ENCODE assay signal across 8 cellular contexts in the genomic region with DNA sequence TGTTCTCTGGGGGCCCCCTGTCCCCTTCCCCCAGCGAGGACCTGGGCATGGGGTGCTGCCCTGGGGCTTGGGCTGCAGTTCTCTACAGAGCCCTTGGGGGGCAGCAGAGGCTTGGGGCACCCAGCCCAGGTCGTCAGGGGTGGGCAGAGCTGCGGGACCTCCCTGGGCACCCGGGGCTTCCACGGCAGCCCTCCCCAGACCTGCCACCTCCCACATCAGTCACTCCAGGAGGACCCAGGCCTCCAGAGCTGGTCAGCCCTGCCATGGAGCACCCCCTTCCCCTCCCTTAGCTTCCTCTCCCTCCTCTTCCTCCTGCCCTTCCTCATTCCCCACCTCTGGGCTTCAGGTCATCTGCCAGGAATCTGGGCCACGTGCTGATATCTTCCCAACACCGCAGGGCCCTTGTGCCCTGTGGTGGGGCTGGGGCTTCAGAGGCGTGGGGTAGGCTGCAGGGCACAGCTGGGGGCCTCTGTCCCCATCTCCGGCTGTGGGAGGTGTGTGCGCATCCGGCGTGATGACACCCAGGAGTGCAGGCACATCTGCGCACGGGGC. TPM values are rescaled to one million over a fixed set of nuclear protein-coding genes. Genes with fewer than 3 reads are reported as not detected.
A peak's percentile ranks its signal among the peaks of the same experiment; 100 is the strongest.
DNase-seq lines count a peak whose midpoint lies in the region; ATAC-seq, FAIRE-seq and TF ChIP-seq lines count a peak whose summit lies in the region.

No MANE protein-coding gene starts in this region.

- no peak overlapping the region for H2BK12ac ChIP-seq in H1 (ENCODE audit: low read depth, low read length)

- H4K8ac ChIP-seq in H1 (ENCODE audit: extremely low read depth, insufficient read depth, low read length), result no peak overlapping the region

- TF ChIP-seq RAD21 in Ishikawa (IDR thresholded peaks at IDR 0.05; ENCODE audit: low read depth) (peak; percentile 86), H1 (IDR thresholded peaks at IDR 0.05 in 1 of 2, conservative IDR thresholded peaks at IDR 0.05 in 1 of 2; ENCODE audit: low read depth in 2 of 2, low read length in 2 of 2) (peak; percentile 65 to 77)

- H3K27ac Mint-ChIP-seq in Calu3 (ENCODE audit: unreplicated experiment) (no peak overlapping the region), nephron (no peak overlapping the region)
- H3K27ac Mint-ChIP-seq in activated CD8-positive, alpha-beta T cell treated with anti-CD3 and anti-CD28 coated beads for 36 hours, result no peak overlapping the region

- FAIRE-seq in H1 (lab: Jason Lieb, UNC), result no peak

- H3K4me1 ChIP-seq in H1 (replicated peaks in 1 of 4; ENCODE audit: control insufficient read depth in 3 of 4, insufficient read depth in 4 of 4, low read length in 3 of 4) (peaks cover 0 to 47% (median 32%) of the 10 kb centered on the region in 4 experiments; a peak in 6 of 7 replicates), urinary bladder (ENCODE audit: insufficient read depth) (no peaks in the 10 kb centered on the region)

- H3K18ac ChIP-seq in H1 (ENCODE audit: extremely low read depth, low read length), result peak overlapping the region; percentile 60; the same call in 1 of the 2 replicates

- 0 out of 2 replicates have a peak overlapping the region, but pooled peaks have one; percentile 32 for H2BK20ac ChIP-seq in H1 (ENCODE audit: low read length)

- no peak overlapping the region for H4K5ac ChIP-seq in H1 (ENCODE audit: insufficient read length, low read depth, low read length)

- no TSS peak for BruUV-seq in Calu3 (replicated peaks; lab: Mats Ljungman, UMichigan)

- ATAC-seq in activated CD8-positive, alpha-beta T cell treated with anti-CD3 and anti-CD28 coated beads for 36 hours, result peak; percentile 79
- ATAC-seq in GM21576 (IDR thresholded peaks at IDR 0.05; ENCODE audit: unreplicated experiment), result no peak

- H3K27ac ChIP-seq in H1 (ENCODE audit: low read depth, low read length) (no peak overlapping the region), urinary bladder (ENCODE audit: low read depth) (no peak overlapping the region)

- no peak overlapping the region for H3K23ac ChIP-seq in H1 (ENCODE audit: insufficient read length)

- no peak overlapping the region for H2AK5ac ChIP-seq in H1 (ENCODE audit: low read depth, low read length)

- H3K23me2 ChIP-seq in H1 (ENCODE audit: low read depth, low read length), result peaks cover 25% of the 10 kb centered on the region; the same call in 1 of the 2 replicates

- H2BK120ac ChIP-seq in H1 (replicated peaks; ENCODE audit: low read depth, low read length), result no peak overlapping the region

- H3K27me3 ChIP-seq in H1 (replicated peaks in 1 of 4; ENCODE audit: control insufficient read depth in 3 of 4, extremely low read depth in 1 of 4, insufficient read depth in 3 of 4, low read length in 3 of 4), result peaks cover 0 to 2% (median 0%) of the 10 kb centered on the region in 4 experiments; a peak in 4 of 7 replicates

- peak overlapping the region; percentile 67 to 91 for H3K4me2 ChIP-seq in H1 (ENCODE audit: insufficient read depth in 1 of 2, low read depth in 2 of 2, low read length in 2 of 2)

- H3K36me3 ChIP-seq in H1 (ENCODE audit: control insufficient read depth in 2 of 4, insufficient read depth in 4 of 4, low read length in 3 of 4) (no peaks in the 10 kb centered on the region), urinary bladder (ENCODE audit: insufficient read depth) (no peaks in the 10 kb centered on the region)

- H3K56ac ChIP-seq in H1 (replicated peaks; ENCODE audit: insufficient read length, low read depth, low read length), result no peak overlapping the region

- H3K4me3 Mint-ChIP-seq in Calu3 (ENCODE audit: low read depth, unreplicated experiment), result no peak overlapping the region
- no peak overlapping the region for H3K4me3 Mint-ChIP-seq in activated CD8-positive, alpha-beta T cell treated with anti-CD3 and anti-CD28 coated beads for 36 hours
- peak overlapping the region; percentile 58 to 68 (median 64) for H3K4me3 Mint-ChIP-seq in nephron

- 48% methylated on average over 14 of the region's 14 CpGs; no CpG with 5 or more reads in 1 of the 2 experiments for WGBS in H1 (ENCODE audit: extremely low coverage in 1 of 2, insufficient coverage in 1 of 2, insufficient read length in 1 of 2, insufficient replicate concordance in 2 of 2, low coverage in 1 of 2, low lambda C conversion rate in 2 of 2, missing lambda C conversion rate in 1 of 2), 2 experiments
- WGBS in urinary bladder, result 37% methylated on average over 14 of the region's 14 CpGs

- no peaks in the 10 kb centered on the region for H3K79me1 ChIP-seq in H1 (ENCODE audit: low read depth, low read length)

- peaks cover 4% of the 10 kb centered on the region for H3K4me1 Mint-ChIP-seq in Calu3 (ENCODE audit: low read depth, unreplicated experiment)
- peaks cover 20% of the 10 kb centered on the region for H3K4me1 Mint-ChIP-seq in activated CD8-positive, alpha-beta T cell treated with anti-CD3 and anti-CD28 coated beads for 36 hours (ENCODE audit: low read depth)
- H3K4me1 Mint-ChIP-seq in nephron, result peaks cover 17% of the 10 kb centered on the region

- TF ChIP-seq POLR2A in H1 (IDR thresholded peaks at IDR 0.05; ENCODE audit: control extremely low read depth in 1 of 2, low read depth in 2 of 2, low read length in 2 of 2), result no peak

- H3K9me3 Mint-ChIP-seq in Calu3 (ENCODE audit: low read depth, unreplicated experiment) (no peaks in the 10 kb centered on the region), nephron (no peaks in the 10 kb centered on the region)
- H3K9me3 Mint-ChIP-seq in activated CD8-positive, alpha-beta T cell treated with anti-CD3 and anti-CD28 coated beads for 36 hours, result no peaks in the 10 kb centered on the region

- H2BK5ac ChIP-seq in H1 (ENCODE audit: low read depth, low read length), result no peak overlapping the region

- in situ Hi-C loops in KBM-7 (cut with MboI; ENCODE audit: low pct_unique_long_range_greater_than_20kb, low sequenced_read_pairs), result no loop called here

- H2BK15ac ChIP-seq in H1 (ENCODE audit: low read length), result no peak overlapping the region

- peaks cover 25% of the 10 kb centered on the region for H3K36me3 Mint-ChIP-seq in Calu3 (ENCODE audit: insufficient read depth, unreplicated experiment)
- no peaks in the 10 kb centered on the region for H3K36me3 Mint-ChIP-seq in activated CD8-positive, alpha-beta T cell treated with anti-CD3 and anti-CD28 coated beads for 36 hours (ENCODE audit: low read depth)
- H3K36me3 Mint-ChIP-seq in nephron (ENCODE audit: low read depth), result no peaks in the 10 kb centered on the region

- intact Hi-C loops in Calu3 (cut with micrococcal nuclease; ENCODE audit: unreplicated experiment), result no loop called here
- intact Hi-C loops in activated CD8-positive, alpha-beta T cell treated with anti-CD3 and anti-CD28 coated beads for 36 hours (cut with micrococcal nuclease), result loop anchor here (5.0 kb wide), 1 partner anchor 204 kb away; no protein-coding TSS in a partner anchor

- TF ChIP-seq EP300 in Ishikawa (IDR thresholded peaks at IDR 0.05; ENCODE audit: borderline replicate concordance) (no peak), H1 (IDR thresholded peaks at IDR 0.05; ENCODE audit: borderline replicate concordance in 1 of 2, low read depth in 2 of 2, low read length in 2 of 2) (no peak)

- peaks cover 14 to 28% of the 10 kb centered on the region in 2 experiments for H4K20me1 ChIP-seq in H1 (replicated peaks in 1 of 2; ENCODE audit: control insufficient read depth in 1 of 2, insufficient read depth in 2 of 2, low read length in 2 of 2)

- H2AFZ ChIP-seq in H1 (ENCODE audit: low read length), result no peak overlapping the region

- H4K91ac ChIP-seq in H1 (replicated peaks; ENCODE audit: insufficient read length, low read length), result no peak overlapping the region

- H3K9me3 ChIP-seq in H1 (ENCODE audit: insufficient read depth in 2 of 2, low read depth in 1 of 2, low read length in 1 of 2), result no peaks in the 10 kb centered on the region

- POLR2A ChIA-PET in activated CD8-positive, alpha-beta T cell treated with anti-CD3 and anti-CD28 coated beads for 36 hours (lab: Charles Lee), result interaction anchor here (0.6 to 1.9 kb wide), 2 partner anchors 50 to 204 kb away, joined by 3 to 5 read pairs; no protein-coding TSS in a partner anchor
- POLR2A ChIA-PET in H1 (lab: Charles Lee; ENCODE audit: partially characterized antibody), result interaction anchor here (0.7 to 40.4 kb wide), 5 partner anchors 9 to 37 kb away, joined by 3 to 1917 read pairs (median 7); partner anchors contain the start of genes CD151, CEND1, CRACR2B and PIDD1

- H3K9ac ChIP-seq in H1 (replicated peaks in 1 of 4; ENCODE audit: extremely low read depth in 1 of 4, low read depth in 3 of 4, low read length in 3 of 4), result no peak overlapping the region

- CTCF ChIA-PET in Calu3 (lab: Charles Lee), result interaction anchor here (0.9 to 1.0 kb wide), 4 partner anchors 8 to 203 kb away, joined by 3 to 6 read pairs (median 4); no protein-coding TSS in a partner anchor
- CTCF ChIA-PET in activated CD8-positive, alpha-beta T cell treated with anti-CD3 and anti-CD28 coated beads for 36 hours (lab: Charles Lee), result interaction anchor here (0.6 to 4.6 kb wide), 13 partner anchors 8 to 220 kb away, joined by 3 to 46 read pairs (median 3); no protein-coding TSS in a partner anchor
- CTCF ChIA-PET in H1 (lab: Charles Lee; ENCODE audit: partially characterized antibody), result interaction anchor here (0.7 to 6.7 kb wide), 30 partner anchors 9 to 698 kb away, joined by 3 to 74 read pairs (median 4); partner anchors contain the start of genes CD151, CRACR2B, PIDD1 and PNPLA2

- peaks cover 0 to 9% of the 10 kb centered on the region in 2 experiments; a peak in 1 of 4 replicates for H3K79me2 ChIP-seq in H1 (ENCODE audit: control insufficient read depth in 1 of 2, insufficient read depth in 2 of 2, low read length in 2 of 2)

- DNase-seq in Calu3 (peak; percentile 75), H1 (ENCODE audit: low read depth in 1 of 2, low spot score in 2 of 2) (peak in 1 of 2 experiments; percentile 85), KBM-7 (no peak)
- peak; percentile 74 for DNase-seq in activated CD8-positive, alpha-beta T cell treated with anti-CD3 and anti-CD28 coated beads for 36 hours

- TF ChIP-seq CTCF in Calu3 (IDR thresholded peaks at IDR 0.05; ENCODE audit: unreplicated experiment), result peak; percentile 89
- TF ChIP-seq CTCF in activated CD8-positive, alpha-beta T cell treated with anti-CD3 and anti-CD28 coated beads for 36 hours (IDR thresholded peaks at IDR 0.05), result peak; percentile 97
- peak in 2 of 3 experiments; percentile 76 to 79; a peak in 3 of 4 replicates for TF ChIP-seq CTCF in H1 (IDR thresholded peaks at IDR 0.05; ENCODE audit: control extremely low read depth in 1 of 3, insufficient read depth in 1 of 3, low read depth in 1 of 3, low read length in 3 of 3)
- peak; percentile 79 to 83 (median 82) for TF ChIP-seq CTCF in nephron (IDR thresholded peaks at IDR 0.05; ENCODE audit: unreplicated experiment in 3 of 3)

- peak overlapping the region in 1 of 4 experiments; percentile 60; a peak in 3 of 8 replicates for H3K4me3 ChIP-seq in H1 (ENCODE audit: extremely low read depth in 1 of 4, insufficient read depth in 2 of 4, low read depth in 3 of 4, low read length in 4 of 4)
- H3K4me3 ChIP-seq in urinary bladder (ENCODE audit: low read depth, low read length), result peak overlapping the region; percentile 3

- no peak overlapping the region for H3K14ac ChIP-seq in H1 (ENCODE audit: insufficient read length)

- H3K27me3 Mint-ChIP-seq in Calu3 (ENCODE audit: unreplicated experiment), result no peaks in the 10 kb centered on the region
- peaks cover 9% of the 10 kb centered on the region for H3K27me3 Mint-ChIP-seq in activated CD8-positive, alpha-beta T cell treated with anti-CD3 and anti-CD28 coated beads for 36 hours
- peaks cover 4% of the 10 kb centered on the region for H3K27me3 Mint-ChIP-seq in nephron (ENCODE audit: low read depth)

- H3K4ac ChIP-seq in H1 (replicated peaks; ENCODE audit: insufficient read length, low read depth, low read length), result no peak overlapping the region

RNA-seq across cellular contexts. Expression of gene TSPAN4, which starts 5.8 kb away (rescaled TPM):
- total RNA-seq in Calu3 (2022), result 28.9 and 36.3 TPM in 2 replicates
- 10 to 100 TPM; 15.4 to 16.0 TPM for total RNA-seq in activated CD8-positive, alpha-beta T cell treated with anti-CD3 and anti-CD28 coated beads for 36 hours
- 74.1 and 75.8 TPM in 2 replicates for total RNA-seq in H1 (2021; fragmentation: NEBNext Ultra II Directional; extraction: Animal tissue kit (Norgen Biotek cat#: 25700))
- polyA plus RNA-seq in H1 (2011; rRNA removed), result 145 and 217 TPM in 2 replicates
- polyA plus RNA-seq in H1 (2011; cell fraction: cytosol; rRNA removed), result 167 TPM
- 298 TPM for polyA plus RNA-seq in H1 (2011; cell fraction: nucleus; rRNA removed)
- polyA plus RNA-seq in H1 (2012, experiment 1 of 2), result 43.0 to 90.8 TPM (median 85.3 TPM) in 4 replicates
- polyA plus RNA-seq in H1 (2012, experiment 2 of 2), result 79.3 TPM
- polyA plus RNA-seq in H1 (2013, experiment 1 of 2), result 88.9 TPM
- 84.1 TPM for polyA plus RNA-seq in H1 (2013, experiment 2 of 2)
- 55.7 and 63.0 TPM in 2 replicates for polyA minus RNA-seq in H1 (2011; rRNA and poly(A)+ RNA removed)
- 58.9 TPM for polyA minus RNA-seq in H1 (2011; cell fraction: cytosol; rRNA and poly(A)+ RNA removed)
- polyA minus RNA-seq in H1 (2011; cell fraction: nucleus; rRNA and poly(A)+ RNA removed), result 56.8 TPM
- total RNA-seq in urinary bladder, result 39.4 TPM
- 144 TPM for polyA plus RNA-seq in urinary bladder

RNA-seq across cellular contexts. Expression of gene POLR2L, which starts 6.1 kb away (rescaled TPM):
- total RNA-seq in Calu3 (2022), result 107 and 115 TPM in 2 replicates
- 10 to 100 TPM; 83.0 to 89.2 TPM for total RNA-seq in activated CD8-positive, alpha-beta T cell treated with anti-CD3 and anti-CD28 coated beads for 36 hours
- total RNA-seq in H1 (2021; fragmentation: NEBNext Ultra II Directional; extraction: Animal tissue kit (Norgen Biotek cat#: 25700)), result 151 and 167 TPM in 2 replicates
- 140 and 142 TPM in 2 replicates for polyA plus RNA-seq in H1 (2011; rRNA removed)
- polyA plus RNA-seq in H1 (2011; cell fraction: cytosol; rRNA removed), result 136 TPM
- polyA plus RNA-seq in H1 (2011; cell fraction: nucleus; rRNA removed), result 416 TPM
- 193 to 318 TPM (median 295 TPM) in 4 replicates for polyA plus RNA-seq in H1 (2012, experiment 1 of 2)
- polyA plus RNA-seq in H1 (2012, experiment 2 of 2), result 68.0 TPM
- polyA plus RNA-seq in H1 (2013, experiment 1 of 2), result 240 TPM
- 247 TPM for polyA plus RNA-seq in H1 (2013, experiment 2 of 2)
- 72.5 and 95.8 TPM in 2 replicates for polyA minus RNA-seq in H1 (2011; rRNA and poly(A)+ RNA removed)
- 138 TPM for polyA minus RNA-seq in H1 (2011; cell fraction: cytosol; rRNA and poly(A)+ RNA removed)
- 79.6 TPM for polyA minus RNA-seq in H1 (2011; cell fraction: nucleus; rRNA and poly(A)+ RNA removed)
- 21.7 TPM for total RNA-seq in urinary bladder
- 148 TPM for polyA plus RNA-seq in urinary bladder

RNA-seq across cellular contexts. Expression of gene CD151, which starts 15.7 kb away (rescaled TPM):
- total RNA-seq in Calu3 (2022), result 472 and 482 TPM in 2 replicates
- 10 to 100 TPM; 45.9 to 46.5 TPM for total RNA-seq in activated CD8-positive, alpha-beta T cell treated with anti-CD3 and anti-CD28 coated beads for 36 hours
- 93.4 and 101 TPM in 2 replicates for total RNA-seq in H1 (2021; fragmentation: NEBNext Ultra II Directional; extraction: Animal tissue kit (Norgen Biotek cat#: 25700))
- polyA plus RNA-seq in H1 (2011; rRNA removed), result 212 and 257 TPM in 2 replicates
- 196 TPM for polyA plus RNA-seq in H1 (2011; cell fraction: cytosol; rRNA removed)
- polyA plus RNA-seq in H1 (2011; cell fraction: nucleus; rRNA removed), result 315 TPM
- 85.6 to 141 TPM (median 135 TPM) in 4 replicates for polyA plus RNA-seq in H1 (2012, experiment 1 of 2)
- 137 TPM for polyA plus RNA-seq in H1 (2012, experiment 2 of 2)
- 105 TPM for polyA plus RNA-seq in H1 (2013, experiment 1 of 2)
- polyA plus RNA-seq in H1 (2013, experiment 2 of 2), result 114 TPM
- 117 and 123 TPM in 2 replicates for polyA minus RNA-seq in H1 (2011; rRNA and poly(A)+ RNA removed)
- 66.3 TPM for polyA minus RNA-seq in H1 (2011; cell fraction: cytosol; rRNA and poly(A)+ RNA removed)
- polyA minus RNA-seq in H1 (2011; cell fraction: nucleus; rRNA and poly(A)+ RNA removed), result 80.7 TPM
- total RNA-seq in urinary bladder, result 115 TPM
- polyA plus RNA-seq in urinary bladder, result 692 TPM

RNA-seq across cellular contexts. Expression of gene CRACR2B, which starts 20.7 kb away (rescaled TPM):
- 33.4 and 35.3 TPM in 2 replicates for total RNA-seq in Calu3 (2022)
- total RNA-seq in activated CD8-positive, alpha-beta T cell treated with anti-CD3 and anti-CD28 coated beads for 36 hours, result 1 to 10 TPM; 2.1 to 2.4 TPM
- 26.4 and 29.3 TPM in 2 replicates for total RNA-seq in H1 (2021; fragmentation: NEBNext Ultra II Directional; extraction: Animal tissue kit (Norgen Biotek cat#: 25700))
- polyA plus RNA-seq in H1 (2011; rRNA removed), result 18.2 and 34.9 TPM in 2 replicates
- 27.3 TPM for polyA plus RNA-seq in H1 (2011; cell fraction: cytosol; rRNA removed)
- polyA plus RNA-seq in H1 (2011; cell fraction: nucleus; rRNA removed), result 119 TPM
- polyA plus RNA-seq in H1 (2012, experiment 1 of 2), result 11.5 to 25.5 TPM (median 19.6 TPM) in 4 replicates
- 13.0 TPM for polyA plus RNA-seq in H1 (2012, experiment 2 of 2)
- 19.0 TPM for polyA plus RNA-seq in H1 (2013, experiment 1 of 2)
- 17.3 TPM for polyA plus RNA-seq in H1 (2013, experiment 2 of 2)
- 2.3 and 2.9 TPM in 2 replicates for polyA minus RNA-seq in H1 (2011; rRNA and poly(A)+ RNA removed)
- polyA minus RNA-seq in H1 (2011; cell fraction: cytosol; rRNA and poly(A)+ RNA removed), result 10.1 TPM
- polyA minus RNA-seq in H1 (2011; cell fraction: nucleus; rRNA and poly(A)+ RNA removed), result 19.8 TPM
- total RNA-seq in urinary bladder, result 5.9 TPM
- 20.2 TPM for polyA plus RNA-seq in urinary bladder

RNA-seq across cellular contexts. Expression of gene PNPLA2, which starts 29.7 kb away (rescaled TPM):
- total RNA-seq in Calu3 (2022) (134 and 151 TPM in 2 replicates), urinary bladder (13.6 TPM)
- 10 to 100 TPM; 29.7 to 32.0 TPM for total RNA-seq in activated CD8-positive, alpha-beta T cell treated with anti-CD3 and anti-CD28 coated beads for 36 hours
- 62.1 and 62.2 TPM in 2 replicates for total RNA-seq in H1 (2021; fragmentation: NEBNext Ultra II Directional; extraction: Animal tissue kit (Norgen Biotek cat#: 25700))
- polyA plus RNA-seq in H1 (2011; rRNA removed) (30.9 and 63.7 TPM in 2 replicates), urinary bladder (131 TPM)
- 23.5 TPM for polyA plus RNA-seq in H1 (2011; cell fraction: cytosol; rRNA removed)
- polyA plus RNA-seq in H1 (2011; cell fraction: nucleus; rRNA removed), result 272 TPM
- 27.2 to 66.6 TPM (median 57.4 TPM) in 4 replicates for polyA plus RNA-seq in H1 (2012, experiment 1 of 2)
- polyA plus RNA-seq in H1 (2012, experiment 2 of 2), result 30.4 TPM
- polyA plus RNA-seq in H1 (2013, experiment 1 of 2), result 53.9 TPM
- polyA plus RNA-seq in H1 (2013, experiment 2 of 2), result 50.2 TPM
- 20.4 and 30.0 TPM in 2 replicates for polyA minus RNA-seq in H1 (2011; rRNA and poly(A)+ RNA removed)
- 34.8 TPM for polyA minus RNA-seq in H1 (2011; cell fraction: cytosol; rRNA and poly(A)+ RNA removed)
- 76.6 TPM for polyA minus RNA-seq in H1 (2011; cell fraction: nucleus; rRNA and poly(A)+ RNA removed)

Comparison
In these comparisons a context has a peak if more than half of its experiments do, and no peak if none do; other contexts are left out.
1. H3K4me3 Mint-ChIP-seq: peak in nephron (3 of 3); none in Calu3 (single experiment) and activated CD8-positive, alpha-beta T cell treated with anti-CD3 and anti-CD28 coated beads for 36 hours (single experiment).
2. Peak in every context shown above with its lines, with median percentiles within 50 percentile points of each other: CTCF ChIP-seq.